In the genomic region with DNA sequence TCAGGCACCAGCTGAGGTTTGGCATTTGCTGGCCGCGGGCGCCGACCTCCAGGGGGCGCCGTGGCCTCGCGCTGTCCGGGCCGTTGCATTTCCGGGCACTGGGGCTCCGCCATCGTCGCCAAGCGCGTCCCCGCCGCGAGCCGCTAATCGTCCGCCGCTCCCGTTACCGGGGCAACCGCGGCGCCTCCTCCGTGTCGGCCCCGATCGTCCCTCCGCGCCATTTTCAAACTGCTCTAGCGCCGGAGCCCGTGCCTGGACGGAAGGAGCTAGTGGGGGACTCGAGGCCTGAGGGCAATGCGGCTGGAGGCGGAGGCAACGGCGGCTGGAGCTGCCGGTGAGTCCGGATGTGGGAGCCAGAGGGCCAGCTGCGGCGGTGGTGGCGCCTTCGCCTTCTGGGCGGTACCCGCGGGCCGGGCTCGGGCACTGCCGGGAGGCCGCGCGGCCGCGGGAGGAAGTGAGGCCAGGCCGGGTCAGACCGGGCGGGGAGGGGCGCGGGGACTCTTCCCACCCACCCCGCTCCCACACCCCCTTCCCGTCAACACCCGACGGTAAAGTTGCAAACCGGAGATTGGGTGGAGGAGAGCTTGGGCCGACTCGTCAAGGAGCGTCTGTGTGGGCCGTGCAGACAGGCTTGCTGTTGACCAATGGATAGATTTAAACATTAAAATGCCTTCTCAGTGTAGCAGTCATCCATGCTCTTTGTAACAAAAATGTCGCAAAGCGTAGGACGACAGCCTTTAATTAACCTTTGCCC, we compare ENCODE assay signal across 8 cellular contexts. TPM values are rescaled to one million over a fixed set of nuclear protein-coding genes. Genes with fewer than 3 reads are reported as not detected.
A peak's percentile ranks its signal among the peaks of the same experiment; 100 is the strongest.
DNase-seq lines count a peak whose midpoint lies in the region; ATAC-seq and TF ChIP-seq lines count a peak whose summit lies in the region.

A gene with protein sequence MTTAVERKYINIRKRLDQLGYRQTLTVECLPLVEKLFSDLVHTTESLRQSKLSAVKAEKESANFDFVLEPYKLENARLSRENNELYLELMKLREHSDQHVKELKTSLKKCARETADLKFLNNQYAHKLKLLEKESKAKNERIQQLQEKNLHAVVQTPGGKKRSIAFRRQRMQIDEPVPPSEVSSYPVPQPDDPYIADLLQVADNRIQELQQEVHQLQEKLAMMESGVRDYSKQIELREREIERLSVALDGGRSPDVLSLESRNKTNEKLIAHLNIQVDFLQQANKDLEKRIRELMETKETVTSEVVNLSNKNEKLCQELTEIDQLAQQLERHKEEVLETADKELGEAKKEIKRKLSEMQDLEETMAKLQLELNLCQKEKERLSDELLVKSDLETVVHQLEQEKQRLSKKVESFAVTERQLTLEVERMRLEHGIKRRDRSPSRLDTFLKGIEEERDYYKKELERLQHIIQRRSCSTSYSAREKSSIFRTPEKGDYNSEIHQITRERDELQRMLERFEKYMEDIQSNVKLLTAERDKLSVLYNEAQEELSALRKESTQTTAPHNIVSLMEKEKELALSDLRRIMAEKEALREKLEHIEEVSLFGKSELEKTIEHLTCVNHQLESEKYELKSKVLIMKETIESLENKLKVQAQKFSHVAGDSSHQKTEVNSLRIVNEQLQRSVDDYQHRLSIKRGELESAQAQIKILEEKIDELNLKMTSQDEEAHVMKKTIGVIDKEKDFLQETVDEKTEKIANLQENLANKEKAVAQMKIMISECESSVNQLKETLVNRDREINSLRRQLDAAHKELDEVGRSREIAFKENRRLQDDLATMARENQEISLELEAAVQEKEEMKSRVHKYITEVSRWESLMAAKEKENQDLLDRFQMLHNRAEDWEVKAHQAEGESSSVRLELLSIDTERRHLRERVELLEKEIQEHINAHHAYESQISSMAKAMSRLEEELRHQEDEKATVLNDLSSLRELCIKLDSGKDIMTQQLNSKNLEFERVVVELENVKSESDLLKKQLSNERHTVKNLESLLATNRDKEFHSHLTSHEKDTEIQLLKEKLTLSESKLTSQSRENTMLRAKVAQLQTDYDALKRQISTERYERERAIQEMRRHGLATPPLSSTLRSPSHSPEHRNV (plus strand): TSS at position 220 of the 754 bp plus-strand sequence. CDS start 3,186 bp downstream, outside the sequence.

- DNase-seq in NCI-H1105 (lab: John Stamatoyannopoulos, UW) (peak; percentile 76), SKM-1 (lab: John Stamatoyannopoulos, UW; ENCODE audit: unreplicated experiment) (peak; percentile 83), glutamatergic neuron (peak; percentile 99), osteoblast (ENCODE audit: insufficient read length, low spot score, missing footprints) (peak; percentile 92), thoracic aorta (ENCODE audit: low spot score) (peak; percentile 53)
- DNase-seq in activated naive CD4-positive, alpha-beta T cell treated with anti-CD3 and anti-CD28 coated beads, Interleukin-2, amount 50 U/mL, for 72 hours (ENCODE audit: low spot score in 2 of 2), result peak; percentile 95 to 96

- H3K4me2 ChIP-seq in osteoblast (ENCODE audit: insufficient read depth, low read length), result peak within 1 kb of the TSS; percentile 93

- H3K36me3 ChIP-seq in osteoblast (ENCODE audit: insufficient read depth, low read length) (peaks cover 8% of the 10 kb centered on the region), thoracic aorta (no peaks in the 10 kb centered on the region)

- H3K4me3 ChIP-seq in osteoblast (ENCODE audit: insufficient read depth, low read length) (peak within 1 kb of the TSS; percentile 78), thoracic aorta (peak within 1 kb of the TSS; percentile 90)

- peak within 1 kb of the TSS; percentile 91 for H2AFZ ChIP-seq in osteoblast (ENCODE audit: low read length)

- H3K79me2 ChIP-seq in osteoblast (ENCODE audit: insufficient read depth, low read length), result peaks cover 44% of the 10 kb centered on the region

- peak; percentile 94 for TF ChIP-seq CTCF in GM12873 (IDR thresholded peaks at IDR 0.05; ENCODE audit: insufficient read depth, low read depth, low read length, missing control alignments)
- peak; percentile 97 for TF ChIP-seq CTCF in glutamatergic neuron (IDR thresholded peaks at IDR 0.05; ENCODE audit: partially characterized antibody, unreplicated experiment)
- peak; percentile 85 for TF ChIP-seq CTCF in osteoblast (IDR thresholded peaks at IDR 0.05; ENCODE audit: extremely low read depth, low read depth, low read length)
- peak; percentile 90 for TF ChIP-seq CTCF in thoracic aorta (IDR thresholded peaks at IDR 0.05)

- peaks cover 12 to 13% of the 10 kb centered on the region in 2 donors for H3K9me3 Mint-ChIP-seq in activated naive CD4-positive, alpha-beta T cell treated with anti-CD3 and anti-CD28 coated beads, Interleukin-2, amount 50 U/mL, for 72 hours
- H3K9me3 Mint-ChIP-seq in glutamatergic neuron (ENCODE audit: unreplicated experiment), result peaks cover 2% of the 10 kb centered on the region

- peak within 1 kb of the TSS; percentile 89 for H3K4me3 Mint-ChIP-seq in glutamatergic neuron (ENCODE audit: unreplicated experiment)

- peak; percentile 69 for ATAC-seq in HG02678 (IDR thresholded peaks at IDR 0.05; ENCODE audit: unreplicated experiment)
- ATAC-seq in activated naive CD4-positive, alpha-beta T cell treated with anti-CD3 and anti-CD28 coated beads, Interleukin-2, amount 50 U/mL, for 72 hours, result peak; percentile 79 to 80
- ATAC-seq in thoracic aorta (ENCODE audit: insufficient number of reproducible peaks, low FRiP score, low read depth), result peak; percentile 94

- no peaks in the 10 kb centered on the region for H3K9me3 ChIP-seq in osteoblast (ENCODE audit: low read depth, low read length)
- no peaks in the 10 kb centered on the region for H3K9me3 ChIP-seq in thoracic aorta

- H3K27ac Mint-ChIP-seq in activated naive CD4-positive, alpha-beta T cell treated with anti-CD3 and anti-CD28 coated beads, Interleukin-2, amount 50 U/mL, for 72 hours, result peak within 1 kb of the TSS; percentile 93 to 98
- peak within 1 kb of the TSS; percentile 82 for H3K27ac Mint-ChIP-seq in glutamatergic neuron (ENCODE audit: unreplicated experiment)

- H3K4me1 Mint-ChIP-seq in glutamatergic neuron (ENCODE audit: low read depth, unreplicated experiment), result peaks cover 11% of the 10 kb centered on the region

- no peaks in the 10 kb centered on the region for H4K20me1 ChIP-seq in osteoblast (ENCODE audit: insufficient read depth, low read length)

- H3K27me3 ChIP-seq in osteoblast (ENCODE audit: insufficient read depth, low read length) (no peaks in the 10 kb centered on the region), thoracic aorta (replicated peaks; ENCODE audit: insufficient read depth) (no peaks in the 10 kb centered on the region)

- H3K27ac ChIP-seq in osteoblast (ENCODE audit: low read depth, low read length) (peak within 1 kb of the TSS; percentile 92), thoracic aorta (peak within 1 kb of the TSS; percentile 79 to 90)

- peaks cover 22 to 29% of the 10 kb centered on the region in 2 donors for H3K36me3 Mint-ChIP-seq in activated naive CD4-positive, alpha-beta T cell treated with anti-CD3 and anti-CD28 coated beads, Interleukin-2, amount 50 U/mL, for 72 hours
- H3K36me3 Mint-ChIP-seq in glutamatergic neuron (ENCODE audit: unreplicated experiment), result no peaks in the 10 kb centered on the region

- peaks cover 24% of the 10 kb centered on the region for H3K4me1 ChIP-seq in osteoblast (ENCODE audit: insufficient read depth, low read length)
- H3K4me1 ChIP-seq in thoracic aorta (ENCODE audit: control insufficient read depth in 1 of 2, low read depth in 2 of 2), result peaks cover 9 to 33% of the 10 kb centered on the region in 2 donors

- peaks cover 2% of the 10 kb centered on the region for H3K27me3 Mint-ChIP-seq in glutamatergic neuron (ENCODE audit: unreplicated experiment)

RNA-seq across cellular contexts. Expression of the gene that starts here (rescaled TPM):
- 10 to 100 TPM; 15.9 to 17.3 TPM for total RNA-seq in activated naive CD4-positive, alpha-beta T cell treated with anti-CD3 and anti-CD28 coated beads, Interleukin-2, amount 50 U/mL, for 72 hours
- total RNA-seq in glutamatergic neuron (ENCODE audit: unreplicated experiment) (4.2 TPM), osteoblast (10.1 and 10.3 TPM in 2 replicates), thoracic aorta (10 to 100 TPM in 1 of 2 donors, 1 to 10 TPM in 1; 5.3 to 12.2 TPM)

Comparison
In these comparisons a context has a peak if more than half of its experiments do, and no peak if none do; other contexts are left out.
1. Peak in every context shown above with its lines: DNase-seq, ATAC-seq, H3K4me3 ChIP-seq and H3K27ac ChIP-seq.